In the genomic region with DNA sequence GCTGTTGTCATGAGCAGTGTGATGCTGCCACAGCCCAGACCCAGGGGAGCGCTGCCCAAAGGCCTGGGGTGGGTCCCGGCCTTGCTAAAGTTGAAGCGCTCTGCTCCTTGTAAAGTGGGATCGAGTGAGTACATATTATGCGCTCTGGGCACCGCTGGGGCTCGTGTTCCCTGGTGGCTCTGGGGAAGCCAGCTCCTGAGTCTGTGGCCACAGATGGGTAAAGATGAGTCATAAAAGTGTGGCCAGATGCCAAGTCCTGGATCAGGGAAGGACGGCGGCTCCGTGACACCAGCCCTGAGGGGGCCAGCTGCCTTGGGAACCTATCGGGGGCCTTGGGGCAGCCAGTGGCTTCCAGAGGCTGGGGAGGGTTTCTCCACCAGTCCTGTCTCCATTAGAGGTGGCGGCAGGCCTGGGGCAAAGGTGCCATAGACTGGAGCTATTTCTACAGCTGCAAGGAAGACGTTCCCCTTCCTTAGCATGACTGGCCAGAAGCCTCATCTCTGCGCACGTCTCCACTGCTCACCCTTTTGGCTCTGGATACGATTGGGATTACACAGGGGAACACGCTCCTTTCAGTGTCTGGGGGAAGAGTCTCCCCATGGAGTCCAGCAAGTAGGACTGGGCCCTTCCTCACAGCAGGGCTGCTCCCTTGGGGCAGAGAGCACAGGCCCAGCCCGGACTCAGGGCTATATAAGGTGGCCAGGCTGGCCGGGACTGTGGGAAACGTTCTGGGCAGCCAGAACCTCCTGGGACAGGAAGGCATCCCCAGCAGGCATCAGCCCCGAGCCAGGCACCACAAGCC, we compare ENCODE assay signal across 9 cellular contexts. TPM values are rescaled to one million over a fixed set of nuclear protein-coding genes. Genes with fewer than 3 reads are reported as not detected.
DNase-seq lines count a peak whose midpoint lies in the region; ATAC-seq and TF ChIP-seq lines count a peak whose summit lies in the region.
"Had no signal": no experiment of that assay in that cellular context is flagged by ENCODE, and none has a peak within 500 bp of the region (broad histone marks: within the 10 kb centered on the region; RNA-seq: fewer than 3 reads in every experiment).

No MANE protein-coding gene starts in this region.

- H3K4me2 ChIP-seq in hepatocyte = no peak overlapping the region

- peaks cover 13% of the 10 kb centered on the region for H3K4me1 ChIP-seq in hepatocyte (ENCODE audit: insufficient read depth)
- peaks cover 4 to 6% of the 10 kb centered on the region in 2 donors for H3K4me1 ChIP-seq in aorta (ENCODE audit: control insufficient read depth in 1 of 2, insufficient read depth in 2 of 2, low read length in 2 of 2)

- peaks cover 12% of the 10 kb centered on the region for H3K4me1 Mint-ChIP-seq in activated naive CD8-positive, alpha-beta T cell treated with anti-CD3 and anti-CD28 coated beads, Interleukin-2, amount 10 ng/mL, durations not matched to agents 7 days and 5 days
- peaks cover 4% of the 10 kb centered on the region for H3K4me1 Mint-ChIP-seq in activated naive CD8-positive, alpha-beta T cell treated with anti-CD3 and anti-CD28 coated beads for 36 hours

- no peaks in the 10 kb centered on the region for H3K27me3 Mint-ChIP-seq in activated naive CD8-positive, alpha-beta T cell treated with anti-CD3 and anti-CD28 coated beads, Interleukin-2, amount 10 ng/mL, durations not matched to agents 7 days and 5 days
- no peaks in the 10 kb centered on the region for H3K27me3 Mint-ChIP-seq in activated naive CD8-positive, alpha-beta T cell treated with anti-CD3 and anti-CD28 coated beads for 36 hours

- intact Hi-C loops in aorta (cut with DNase I) = loop anchor here (5.0 kb wide), 2 partner anchors 61 to 64 kb away; no protein-coding TSS in a partner anchor

- TF ChIP-seq CTCF in hepatocyte (IDR thresholded peaks at IDR 0.05; ENCODE audit: poor library complexity) = no peak

- H3K27ac ChIP-seq in hepatocyte (no peak overlapping the region), aorta (ENCODE audit: low read depth in 1 of 2, low read length in 2 of 2) (peak overlapping the region; percentile 77 to 91)
- H3K27ac ChIP-seq: neutrophil had no signal

- no peaks in the 10 kb centered on the region for H4K20me1 ChIP-seq in hepatocyte (ENCODE audit: insufficient read depth, poor library complexity, severe bottlenecking)

- no peaks in the 10 kb centered on the region for H3K9me3 Mint-ChIP-seq in activated naive CD8-positive, alpha-beta T cell treated with anti-CD3 and anti-CD28 coated beads, Interleukin-2, amount 10 ng/mL, durations not matched to agents 7 days and 5 days
- H3K9me3 Mint-ChIP-seq in activated naive CD8-positive, alpha-beta T cell treated with anti-CD3 and anti-CD28 coated beads for 36 hours = no peaks in the 10 kb centered on the region

- no peak overlapping the region for H3K4me3 ChIP-seq in hepatocyte
- no peak overlapping the region for H3K4me3 ChIP-seq in aorta (ENCODE audit: low read length in 2 of 2)

- no peaks in the 10 kb centered on the region for H3K36me3 ChIP-seq in hepatocyte (replicated peaks; ENCODE audit: insufficient read depth, low read depth)
- H3K36me3 ChIP-seq in aorta (ENCODE audit: control insufficient read depth in 1 of 2, insufficient read depth in 2 of 2, low read length in 1 of 2) = no peaks in the 10 kb centered on the region

- peak overlapping the region; percentile 10 for H3K27ac Mint-ChIP-seq in activated naive CD8-positive, alpha-beta T cell treated with anti-CD3 and anti-CD28 coated beads, Interleukin-2, amount 10 ng/mL, durations not matched to agents 7 days and 5 days
- H3K27ac Mint-ChIP-seq in activated naive CD8-positive, alpha-beta T cell treated with anti-CD3 and anti-CD28 coated beads for 36 hours = no peak overlapping the region

- H3K9me2 ChIP-seq in hepatocyte (replicated peaks; ENCODE audit: insufficient read depth) = no peaks in the 10 kb centered on the region

- 75% methylated on average over 21 of the region's 21 CpGs for WGBS in hepatocyte (ENCODE audit: low lambda C conversion rate, missing lambda C conversion rate)
- 7 to 13% methylated on average over 21 of the region's 21 CpGs for WGBS in aorta, 2 donors

- no peak overlapping the region for H2AFZ ChIP-seq in hepatocyte

- H3K4me3 Mint-ChIP-seq in activated naive CD8-positive, alpha-beta T cell treated with anti-CD3 and anti-CD28 coated beads, Interleukin-2, amount 10 ng/mL, durations not matched to agents 7 days and 5 days = no peak overlapping the region
- no peak overlapping the region for H3K4me3 Mint-ChIP-seq in activated naive CD8-positive, alpha-beta T cell treated with anti-CD3 and anti-CD28 coated beads for 36 hours

- no peaks in the 10 kb centered on the region for H3K27me3 ChIP-seq in hepatocyte
- no peaks in the 10 kb centered on the region for H3K27me3 ChIP-seq in aorta (ENCODE audit: control insufficient read depth in 1 of 2, insufficient read depth in 2 of 2, low read length in 1 of 2)
- H3K27me3 ChIP-seq: neutrophil had no signal

- peaks cover under 1% of the 10 kb centered on the region for H3K36me3 Mint-ChIP-seq in activated naive CD8-positive, alpha-beta T cell treated with anti-CD3 and anti-CD28 coated beads, Interleukin-2, amount 10 ng/mL, durations not matched to agents 7 days and 5 days
- peaks cover 3% of the 10 kb centered on the region for H3K36me3 Mint-ChIP-seq in activated naive CD8-positive, alpha-beta T cell treated with anti-CD3 and anti-CD28 coated beads for 36 hours

- no peaks in the 10 kb centered on the region for H3K9me3 ChIP-seq in hepatocyte (ENCODE audit: low read depth)
- no peaks in the 10 kb centered on the region for H3K9me3 ChIP-seq in aorta (ENCODE audit: control insufficient read depth, low read length)
- H3K9me3 ChIP-seq: neutrophil had no signal

- H3K79me2 ChIP-seq in hepatocyte = no peaks in the 10 kb centered on the region

- no peak for ATAC-seq in activated naive CD8-positive, alpha-beta T cell treated with anti-CD3 and anti-CD28 coated beads, Interleukin-2, amount 10 ng/mL, durations not matched to agents 7 days and 5 days (ENCODE audit: low read depth)
- ATAC-seq in aorta (ENCODE audit: low FRiP score) (peak; percentile 79), HG02938 (IDR thresholded peaks at IDR 0.05; ENCODE audit: unreplicated experiment) (no peak)
- ATAC-seq in activated CD4-positive, CD25-positive, alpha-beta regulatory T cell treated with anti-CD3 and anti-CD28 coated beads, Interleukin-2, amount 50 U/mL, for 24 hours = no peak

- DNase-seq in activated naive CD8-positive, alpha-beta T cell treated with anti-CD3 and anti-CD28 coated beads, Interleukin-2, amount 10 ng/mL, durations not matched to agents 7 days and 5 days = no peak
- no peak for DNase-seq in activated naive CD8-positive, alpha-beta T cell treated with anti-CD3 and anti-CD28 coated beads for 36 hours
- DNase-seq in amniotic stem cell (lab: John Stamatoyannopoulos, UW) (peak; percentile 71), hepatocyte (ENCODE audit: low spot score) (peak; percentile 62), aorta (peak; percentile 86 to 91), RPMI8226 (no peak)

- POLR2A ChIA-PET in activated naive CD8-positive, alpha-beta T cell treated with anti-CD3 and anti-CD28 coated beads, Interleukin-2, amount 10 ng/mL, durations not matched to agents 7 days and 5 days (lab: Charles Lee) = no interaction called here

RNA-seq across cellular contexts. Expression of gene ITIH4, which starts 1.2 kb away (rescaled TPM):
- 10 to 100 TPM; 29.2 to 30.7 TPM for total RNA-seq in activated naive CD8-positive, alpha-beta T cell treated with anti-CD3 and anti-CD28 coated beads, Interleukin-2, amount 10 ng/mL, durations not matched to agents 7 days and 5 days
- 1 to 10 TPM; 4.8 to 6.8 TPM for total RNA-seq in activated naive CD8-positive, alpha-beta T cell treated with anti-CD3 and anti-CD28 coated beads for 36 hours
- total RNA-seq in hepatocyte (45.3 and 55.9 TPM in 2 replicates), aorta (10 to 100 TPM; 55.4 to 88.7 TPM)
- polyA plus RNA-seq in hepatocyte (80.8 and 91.3 TPM in 2 replicates), aorta (100 to 1,000 TPM in 1 of 2 donors, 10 to 100 TPM in 1; 25.0 to 368 TPM)

RNA-seq across cellular contexts. Expression of gene MUSTN1, which starts 3.1 kb away (rescaled TPM):
- total RNA-seq in activated naive CD8-positive, alpha-beta T cell treated with anti-CD3 and anti-CD28 coated beads, Interleukin-2, amount 10 ng/mL, durations not matched to agents 7 days and 5 days = 1 to 10 TPM; 1.3 to 1.9 TPM
- 1 to 10 TPM in 1 of 2 experiments, under 1 TPM in 1; 0.91 to 1.0 TPM for total RNA-seq in activated naive CD8-positive, alpha-beta T cell treated with anti-CD3 and anti-CD28 coated beads for 36 hours
- total RNA-seq in hepatocyte = 1.8 and 2.6 TPM in 2 replicates
- 0.27 TPM in 1 of 2 replicates, not detected in the other for polyA plus RNA-seq in hepatocyte
- total RNA-seq in aorta = 10 to 100 TPM; 56.8 to 86.6 TPM
- polyA plus RNA-seq in aorta = 100 to 1,000 TPM in 1 of 2 donors, 10 to 100 TPM in 1; 29.7 to 474 TPM

RNA-seq across cellular contexts. Expression of gene ITIH3, which starts 37.1 kb away (rescaled TPM):
- total RNA-seq in activated naive CD8-positive, alpha-beta T cell treated with anti-CD3 and anti-CD28 coated beads, Interleukin-2, amount 10 ng/mL, durations not matched to agents 7 days and 5 days = not detected
- not detected for total RNA-seq in activated naive CD8-positive, alpha-beta T cell treated with anti-CD3 and anti-CD28 coated beads for 36 hours
- total RNA-seq in hepatocyte = 53.6 and 63.3 TPM in 2 replicates
- 66.9 and 71.7 TPM in 2 replicates for polyA plus RNA-seq in hepatocyte
- total RNA-seq in aorta = 1 to 10 TPM; 5.7 to 6.8 TPM
- polyA plus RNA-seq in aorta = 10 to 100 TPM in 1 of 2 donors, 1 to 10 TPM in 1; 2.4 to 75.1 TPM

RNA-seq across cellular contexts. Expression of gene ITIH1, which starts 54.3 kb away (rescaled TPM):
- total RNA-seq in activated naive CD8-positive, alpha-beta T cell treated with anti-CD3 and anti-CD28 coated beads, Interleukin-2, amount 10 ng/mL, durations not matched to agents 7 days and 5 days = not detected
- total RNA-seq in activated naive CD8-positive, alpha-beta T cell treated with anti-CD3 and anti-CD28 coated beads for 36 hours = not detected
- 120 and 154 TPM in 2 replicates for total RNA-seq in hepatocyte
- polyA plus RNA-seq in hepatocyte = 160 and 250 TPM in 2 replicates
- total RNA-seq in aorta = not detected
- under 1 TPM in 1 of 2 donors, not detected in 1; 0.50 TPM for polyA plus RNA-seq in aorta

Comparison
In these comparisons a context has a peak if more than half of its experiments do, and no peak if none do; other contexts are left out.
1. DNase-seq: peak in amniotic stem cell (single experiment), hepatocyte (single experiment) and aorta (2 of 2); none in activated naive CD8-positive, alpha-beta T cell treated with anti-CD3 and anti-CD28 coated beads, Interleukin-2, amount 10 ng/mL, durations not matched to agents 7 days and 5 days (single experiment), activated naive CD8-positive, alpha-beta T cell treated with anti-CD3 and anti-CD28 coated beads for 36 hours (single experiment) and RPMI8226 (single experiment).
2. RNA of gene MUSTN1, which starts 3.1 kb away (total RNA-seq): 56.8 to 86.6 TPM in aorta; 1.3 to 1.9 TPM in activated naive CD8-positive, alpha-beta T cell treated with anti-CD3 and anti-CD28 coated beads, Interleukin-2, amount 10 ng/mL, durations not matched to agents 7 days and 5 days, 1.8 to 2.6 TPM in hepatocyte and 0.91 to 1.0 TPM in activated naive CD8-positive, alpha-beta T cell treated with anti-CD3 and anti-CD28 coated beads for 36 hours; every median in the first group is over 10 times any median in the second.
3. RNA of gene ITIH3, which starts 37.1 kb away (total RNA-seq): 53.6 to 63.3 TPM in hepatocyte and 5.7 to 6.8 TPM in aorta; not detected in activated naive CD8-positive, alpha-beta T cell treated with anti-CD3 and anti-CD28 coated beads, Interleukin-2, amount 10 ng/mL, durations not matched to agents 7 days and 5 days and not detected in activated naive CD8-positive, alpha-beta T cell treated with anti-CD3 and anti-CD28 coated beads for 36 hours; every median in the first group is over 4 times any median in the second.